ENCODE assay signal across 24 cellular contexts in the genomic region with DNA sequence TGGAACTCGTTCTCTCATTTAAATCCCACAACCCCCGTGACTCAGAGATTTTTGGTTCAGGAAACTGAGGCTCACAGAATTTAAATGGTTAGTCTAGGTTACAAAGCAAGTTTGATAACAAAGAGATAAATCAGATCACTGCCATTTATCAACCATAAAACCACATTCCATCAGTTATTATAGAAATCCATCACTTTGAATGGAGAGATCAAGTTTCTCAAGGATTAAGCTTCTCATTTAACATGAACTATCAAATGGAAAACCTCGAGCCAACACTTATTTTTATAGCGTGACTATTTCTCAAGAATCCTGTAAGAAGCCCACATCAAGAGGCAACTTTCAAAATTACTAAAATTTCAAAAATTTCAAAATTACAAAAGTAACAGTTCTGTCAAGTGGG. TPM values are rescaled to one million over a fixed set of nuclear protein-coding genes. Genes with fewer than 3 reads are reported as not detected.
"Had no signal": no experiment of that assay in that cellular context is flagged by ENCODE, and none has a peak within 500 bp of the region (broad histone marks: within the 10 kb centered on the region; RNA-seq: fewer than 3 reads in every experiment).

No MANE protein-coding gene starts in this region.

- H3K36me3 Mint-ChIP-seq: activated naive CD4-positive, alpha-beta T cell treated with anti-CD3 and anti-CD28 coated beads, Interleukin-2, amount 50 U/mL, for 24 hours; brain; natural killer cell had no signal

- H3K4me1 ChIP-seq: colonic mucosa, thyroid gland had no signal

- H3K27me3 Mint-ChIP-seq: central memory CD8-positive, alpha-beta T cell; effector memory CD8-positive, alpha-beta T cell had no signal

- H3K4me3 Mint-ChIP-seq: activated CD4-positive, alpha-beta T cell treated with anti-CD3 and anti-CD28 coated beads, Interleukin-2, amount 10 ng/mL, durations not matched to agents 7 days and 5 days; activated CD8-positive, alpha-beta T cell treated with anti-CD3 and anti-CD28 coated beads, Interleukin-2, amount 10 ng/mL, durations not matched to agents 7 days and 5 days; activated naive CD4-positive, alpha-beta T cell treated with anti-CD3 and anti-CD28 coated beads, Interleukin-2, amount 50 U/mL, for 24 hours; central memory CD8-positive, alpha-beta T cell; effector memory CD8-positive, alpha-beta T cell; natural killer cell; stimulated activated naive CD8-positive, alpha-beta T cell treated with anti-CD3 and anti-CD28 coated beads, Interleukin-15, Interleukin-2, amounts not matched to agents 100 ng/mL and 50 ng/mL, for 24 hours had no signal

- H3K27ac ChIP-seq: colonic mucosa, lower lobe of right lung, thyroid gland, WERI-Rb-1 had no signal

- DNase-seq: activated CD4-positive, alpha-beta T cell treated with anti-CD3 and anti-CD28 coated beads, Interleukin-2, amount 10 ng/mL, durations not matched to agents 7 days and 5 days; activated CD4-positive, CD25-positive, alpha-beta regulatory T cell treated with anti-CD3 and anti-CD28 coated beads, Interleukin-2, amount 50 U/mL, for 72 hours; activated CD8-positive, alpha-beta T cell treated with anti-CD3 and anti-CD28 coated beads, Interleukin-2, amount 10 ng/mL, durations not matched to agents 7 days and 5 days; activated gamma-delta T cell treated with Interleukin-2 at 50 U/mL for 16 hours; anterior cingulate cortex; colonic mucosa; dorsolateral prefrontal cortex; effector memory CD8-positive, alpha-beta T cell; heart right ventricle; lower lobe of right lung; midbrain; natural killer cell; pancreas; right cardiac atrium; stimulated activated CD4-positive, alpha-beta T cell treated with anti-CD3 and anti-CD28 coated beads, Interleukin-1b, Interleukin-23, amount 100 ng/mL, for 48 hours; substantia nigra; T-helper 1 cell; thyroid gland; WERI-Rb-1 had no signal

- H3K4me1 Mint-ChIP-seq: activated CD4-positive, alpha-beta T cell treated with anti-CD3 and anti-CD28 coated beads, Interleukin-2, amount 10 ng/mL, durations not matched to agents 7 days and 5 days; activated naive CD4-positive, alpha-beta T cell treated with anti-CD3 and anti-CD28 coated beads, Interleukin-2, amount 50 U/mL, for 24 hours; central memory CD8-positive, alpha-beta T cell; natural killer cell had no signal

- H3K27me3 ChIP-seq: colonic mucosa, dorsolateral prefrontal cortex, heart right ventricle, pancreas, thyroid gland had no signal

- H3K27ac Mint-ChIP-seq: activated CD4-positive, alpha-beta T cell treated with anti-CD3 and anti-CD28 coated beads, Interleukin-2, amount 10 ng/mL, durations not matched to agents 7 days and 5 days; activated CD8-positive, alpha-beta T cell treated with anti-CD3 and anti-CD28 coated beads, Interleukin-2, amount 10 ng/mL, durations not matched to agents 7 days and 5 days; activated naive CD4-positive, alpha-beta T cell treated with anti-CD3 and anti-CD28 coated beads, Interleukin-2, amount 50 U/mL, for 24 hours; effector memory CD8-positive, alpha-beta T cell; natural killer cell; stimulated activated naive CD8-positive, alpha-beta T cell treated with anti-CD3 and anti-CD28 coated beads, Interleukin-15, Interleukin-2, amounts not matched to agents 100 ng/mL and 50 ng/mL, for 24 hours had no signal

- ATAC-seq: activated CD8-positive, alpha-beta T cell treated with anti-CD3 and anti-CD28 coated beads, Interleukin-2, amount 10 ng/mL, durations not matched to agents 7 days and 5 days; effector memory CD8-positive, alpha-beta T cell; heart right ventricle; left lobe of liver; lower lobe of right lung; natural killer cell; pancreas; right cardiac atrium had no signal

- H3K9me3 ChIP-seq: colonic mucosa, heart right ventricle, lower lobe of right lung, pancreas, thyroid gland had no signal

- H3K4me3 ChIP-seq: colonic mucosa, dorsolateral prefrontal cortex, heart right ventricle, lower lobe of right lung, pancreas, thyroid gland had no signal

- H3K36me3 ChIP-seq: colonic mucosa, heart right ventricle, lower lobe of right lung, pancreas, thyroid gland, WERI-Rb-1 had no signal

- H3K9me3 Mint-ChIP-seq: activated CD4-positive, alpha-beta T cell treated with anti-CD3 and anti-CD28 coated beads, Interleukin-2, amount 10 ng/mL, durations not matched to agents 7 days and 5 days; activated naive CD4-positive, alpha-beta T cell treated with anti-CD3 and anti-CD28 coated beads, Interleukin-2, amount 50 U/mL, for 24 hours; brain; effector memory CD8-positive, alpha-beta T cell; stimulated activated naive CD8-positive, alpha-beta T cell treated with anti-CD3 and anti-CD28 coated beads, Interleukin-15, Interleukin-2, amounts not matched to agents 100 ng/mL and 50 ng/mL, for 24 hours had no signal

RNA-seq across cellular contexts. Expression of a gene that starts 11.9 kb away (rescaled TPM):
- total RNA-seq: activated CD4-positive, alpha-beta T cell treated with anti-CD3 and anti-CD28 coated beads, Interleukin-2, amount 10 ng/mL, durations not matched to agents 7 days and 5 days; activated CD8-positive, alpha-beta T cell treated with anti-CD3 and anti-CD28 coated beads, Interleukin-2, amount 10 ng/mL, durations not matched to agents 7 days and 5 days had no signal
